Comparison of ENCODE assay signal across 8 cellular contexts in the genomic region with DNA sequence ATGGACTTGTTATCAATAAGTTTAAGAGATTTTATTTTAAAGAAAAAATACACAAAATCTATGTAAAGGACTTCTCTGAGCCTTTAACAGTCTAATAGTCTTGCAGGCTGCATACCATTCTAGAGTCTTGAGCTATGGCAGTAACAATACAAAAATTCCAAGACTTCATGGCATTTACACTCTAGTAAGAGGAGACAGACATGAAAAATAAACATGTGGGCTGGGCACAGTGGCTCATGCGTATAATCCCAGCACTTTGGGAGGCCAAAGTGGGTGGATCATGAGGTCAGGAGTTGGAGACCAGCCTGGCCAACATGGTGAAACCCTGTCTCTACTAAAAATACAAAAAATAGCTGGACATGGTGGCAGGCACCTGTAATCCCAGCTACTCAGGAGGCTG. TPM values are rescaled to one million over a fixed set of nuclear protein-coding genes. Genes with fewer than 3 reads are reported as not detected.
DNase-seq lines count a peak whose midpoint lies in the region; ATAC-seq, FAIRE-seq and TF ChIP-seq lines count a peak whose summit lies in the region.
"Not testable (repeated sequence)": the region's sequence is repeated elsewhere in the genome, so short reads cannot be mapped to it uniquely, and the experiment has no call there.

No MANE protein-coding gene starts in this region.

- DNase-seq in AG04449 (ENCODE audit: low read depth, low spot score) (peak; percentile 73), EH (ENCODE audit: low read depth) (peak; percentile 90), HTR-8/SVneo (ENCODE audit: insufficient read length, low spot score) (peak; percentile 20), SW 1271 (lab: John Stamatoyannopoulos, UW) (peak; percentile 32 to 54), choroid plexus epithelial cell (ENCODE audit: low read depth) (peak; percentile 79), foreskin fibroblast (peak; percentile 47 to 71)
- not testable (repeated sequence) for DNase-seq in left lung

- H3K36me3 ChIP-seq in left lung; skeletal muscle satellite cell (ENCODE audit: insufficient read depth, low read length): not testable (repeated sequence)

- H3K27ac ChIP-seq in left lung, result not testable (repeated sequence)

- not testable (repeated sequence) for H3K27me3 ChIP-seq in left lung; skeletal muscle satellite cell (ENCODE audit: control insufficient read depth, insufficient read depth, low read length)

- H3K4me3 ChIP-seq in AG04449 (ENCODE audit: low read depth, low read length); choroid plexus epithelial cell (ENCODE audit: low read depth, low read length); foreskin fibroblast (ENCODE audit: low read depth in 1 of 2, low read length in 2 of 2); left lung; skeletal muscle satellite cell (ENCODE audit: low read length): not testable (repeated sequence)

- not testable (repeated sequence) for H3K9me3 ChIP-seq in left lung; skeletal muscle satellite cell (replicated peaks; ENCODE audit: low read length)

- ATAC-seq in left lung, result peak; percentile 57

- CTCF ChIA-PET in AG04449 (lab: Yijun Ruan, JAX), result not testable (repeated sequence)

- H3K4me2 ChIP-seq in skeletal muscle satellite cell (ENCODE audit: low read length), result peak overlapping the region; percentile 16

- H3K4me1 ChIP-seq in left lung, result not testable (repeated sequence)
- H3K4me1 ChIP-seq in skeletal muscle satellite cell (ENCODE audit: control insufficient read depth, insufficient read depth, low read length), result peaks cover 12% of the 10 kb centered on the region

- peak overlapping the region; percentile 42 for H3K9ac ChIP-seq in skeletal muscle satellite cell (ENCODE audit: low read depth, low read length)

- POLR2A ChIA-PET in AG04449 (lab: Yijun Ruan, JAX), result not testable (repeated sequence)

- not testable (repeated sequence) for TF ChIP-seq CTCF in AG04449 (IDR thresholded peaks at IDR 0.05; ENCODE audit: insufficient read depth, low read length, missing control alignments); choroid plexus epithelial cell (conservative IDR thresholded peaks at IDR 0.05; ENCODE audit: low read depth, low read length); foreskin fibroblast (IDR thresholded peaks at IDR 0.05; ENCODE audit: low read depth, low read length); left lung (IDR thresholded peaks at IDR 0.05)

- FAIRE-seq in HTR-8/SVneo (lab: Jason Lieb, UNC), result not testable (repeated sequence)

- intact Hi-C loops in left lung (cut with DNase I), result not testable (repeated sequence)

RNA-seq across cellular contexts. Expression of gene RBMS3, which starts 47.7 kb away (rescaled TPM):
- total RNA-seq in left lung, result 10 to 100 TPM; 45.1 to 51.6 TPM
- total RNA-seq in skeletal muscle satellite cell (2012; rRNA removed), result 24.5 and 25.6 TPM in 2 replicates
